In the genomic region with DNA sequence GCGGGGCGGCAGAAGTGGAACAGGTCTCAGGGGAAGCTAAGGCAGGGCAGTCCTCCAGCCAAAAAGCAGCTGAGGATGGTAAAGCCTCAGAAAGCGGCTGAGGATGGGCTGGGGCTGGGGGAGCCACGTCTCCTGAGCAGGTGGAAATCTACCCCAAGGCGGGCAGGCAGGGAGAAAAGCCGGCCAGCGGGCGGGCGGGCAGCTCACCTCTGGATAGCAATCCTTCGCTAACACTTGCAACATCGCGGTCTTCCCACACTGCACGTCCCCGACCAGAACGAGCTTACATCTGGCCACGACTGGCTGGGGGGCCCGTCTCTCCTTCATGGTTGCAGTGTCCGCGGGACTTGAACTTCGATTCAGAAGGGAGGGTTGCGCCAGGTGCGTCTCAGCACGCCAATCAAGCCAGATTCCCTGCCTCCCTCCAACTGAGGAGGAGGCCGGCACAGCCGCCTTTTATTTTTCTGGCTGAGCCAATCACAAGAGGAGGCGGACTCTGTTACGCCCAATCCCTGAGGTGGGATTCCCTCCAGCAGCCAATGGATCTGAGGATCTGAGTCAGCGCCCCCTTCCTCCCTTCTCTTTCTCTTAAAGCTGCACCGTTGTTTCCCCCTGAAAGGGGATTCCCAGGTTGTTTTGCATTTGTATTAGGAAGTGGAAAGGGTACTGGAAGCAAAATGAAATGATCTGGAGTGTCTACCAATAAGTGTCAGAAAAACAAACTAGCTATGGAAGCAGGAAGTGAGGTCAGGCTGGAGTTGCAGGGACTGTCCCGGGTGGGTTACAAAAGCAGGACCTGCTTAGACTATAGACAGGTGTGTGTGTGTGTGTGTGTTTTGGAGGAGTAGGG, we compare ENCODE assay signal across 1 cellular context.
TF ChIP-seq lines count a peak whose summit lies in the region.

RND1 (minus strand) TSS at position 430 of the 850 bp plus-strand sequence; CDS start at position 327, 103 bp downstream.

TF ChIP-seq in IMR-90, 13 proteins besides CTCF, POLR2A, EP300 and RAD21 (continued from another document):
- no peak for TF ChIP-seq NFE2L2 (IDR thresholded peaks at IDR 0.05; ENCODE audit: low read depth, low read length)
- no peak for TF ChIP-seq ELK1 (IDR thresholded peaks at IDR 0.05; ENCODE audit: borderline replicate concordance, low read depth, low read length)
- peak; percentile 71; the same call in 1 of the 2 replicates for TF ChIP-seq CEBPB (IDR thresholded peaks at IDR 0.05; ENCODE audit: low read depth, low read length)
- TF ChIP-seq RCOR1 (IDR thresholded peaks at IDR 0.05; ENCODE audit: insufficient replicate concordance, low read length): no peak
- peak; percentile 54; the same call in 1 of the 2 replicates for TF ChIP-seq FOS (IDR thresholded peaks at IDR 0.05; ENCODE audit: low read depth, low read length)
- TF ChIP-seq, protein P1, sequence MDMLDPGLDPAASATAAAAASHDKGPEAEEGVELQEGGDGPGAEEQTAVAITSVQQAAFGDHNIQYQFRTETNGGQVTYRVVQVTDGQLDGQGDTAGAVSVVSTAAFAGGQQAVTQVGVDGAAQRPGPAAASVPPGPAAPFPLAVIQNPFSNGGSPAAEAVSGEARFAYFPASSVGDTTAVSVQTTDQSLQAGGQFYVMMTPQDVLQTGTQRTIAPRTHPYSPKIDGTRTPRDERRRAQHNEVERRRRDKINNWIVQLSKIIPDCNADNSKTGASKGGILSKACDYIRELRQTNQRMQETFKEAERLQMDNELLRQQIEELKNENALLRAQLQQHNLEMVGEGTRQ (IDR thresholded peaks at IDR 0.05; ENCODE audit: low read depth, low read length): no peak
